In genomic region chr20:46031014-46031569, GRCh38 we compare ENCODE assay signal across 29 cellular contexts. TPM values are rescaled to one million over a fixed set of nuclear protein-coding genes. Genes with fewer than 3 reads are reported as not detected.
DNase-seq lines count a peak whose midpoint lies in the region; FAIRE-seq and TF ChIP-seq lines count a peak whose summit lies in the region.
"Had no signal": no experiment of that assay in that cellular context is flagged by ENCODE, and none has a peak within 500 bp of the region (broad histone marks: within the 10 kb centered on the region; RNA-seq: fewer than 3 reads in every experiment).

No MANE protein-coding gene starts in this region.

- no peak overlapping the region for H2AK5ac ChIP-seq in H1 (ENCODE audit: low read depth, low read length)

- no peak overlapping the region for H4K8ac ChIP-seq in H1 (ENCODE audit: extremely low read depth, insufficient read depth, low read length)

- H4K5ac ChIP-seq in H1 (ENCODE audit: insufficient read length, low read depth, low read length): no peak overlapping the region

- H3K79me2 ChIP-seq in H1 (ENCODE audit: control insufficient read depth in 1 of 2, insufficient read depth in 2 of 2, low read length in 2 of 2): no peaks in the 10 kb centered on the region

- H2BK15ac ChIP-seq in H1 (ENCODE audit: low read length): no peak overlapping the region

- H3K27me3 ChIP-seq in HUES48 (ENCODE audit: control insufficient read depth, insufficient read depth, low read length) (peaks cover 100% of the 10 kb centered on the region), H1 (replicated peaks in 1 of 4; ENCODE audit: control insufficient read depth in 3 of 4, extremely low read depth in 1 of 4, insufficient read depth in 3 of 4, low read length in 3 of 4) (peaks cover 48 to 96% (median 83%) of the 10 kb centered on the region in 4 experiments), neuron (ENCODE audit: insufficient read depth, low read length) (peaks cover 45% of the 10 kb centered on the region)

- H3K23me2 ChIP-seq in H1 (ENCODE audit: low read depth, low read length): peaks cover 3% of the 10 kb centered on the region; the same call in 1 of the 2 replicates

- no peaks in the 10 kb centered on the region for H3K36me3 ChIP-seq in HUES48 (ENCODE audit: control insufficient read depth, insufficient read depth, low read length)
- no peaks in the 10 kb centered on the region for H3K36me3 ChIP-seq in H1 (ENCODE audit: control insufficient read depth in 2 of 4, insufficient read depth in 4 of 4, low read length in 3 of 4)
- no peaks in the 10 kb centered on the region for H3K36me3 ChIP-seq in neuron (ENCODE audit: insufficient read depth, low read length)
- H3K36me3 ChIP-seq: breast epithelium, MG63, Peyer's patch, stomach, tibial nerve had no signal

- H3K79me1 ChIP-seq in H1 (ENCODE audit: low read depth, low read length): no peaks in the 10 kb centered on the region

- H2BK5ac ChIP-seq in H1 (ENCODE audit: low read depth, low read length): no peak overlapping the region

- CTCF ChIA-PET in H1 (lab: Charles Lee; ENCODE audit: partially characterized antibody): interaction anchor here (0.7 to 8.5 kb wide), 6 partner anchors 9 to 121 kb away, joined by 3 to 60 read pairs (median 4); no protein-coding TSS in a partner anchor

- FAIRE-seq in H1 (lab: Jason Lieb, UNC): no peak
- FAIRE-seq: colon, small intestine had no signal

- WGBS in H1 (ENCODE audit: extremely low coverage in 1 of 2, insufficient coverage in 1 of 2, insufficient read length in 1 of 2, insufficient replicate concordance in 2 of 2, low coverage in 1 of 2, low lambda C conversion rate in 2 of 2, missing lambda C conversion rate in 1 of 2), 2 experiments: 46% methylated on average over 11 of the region's 11 CpGs; no CpG with 5 or more reads in 1 of the 2 experiments

- POLR2A ChIA-PET in H1 (lab: Charles Lee; ENCODE audit: partially characterized antibody): interaction anchor here (0.8 to 1.6 kb wide), 3 partner anchors 8 to 58 kb away, joined by 4 to 6 read pairs (median 6); no protein-coding TSS in a partner anchor

- H4K20me1 ChIP-seq in H1 (replicated peaks in 1 of 2; ENCODE audit: control insufficient read depth in 1 of 2, insufficient read depth in 2 of 2, low read length in 2 of 2): peaks cover 6 to 15% of the 10 kb centered on the region in 2 experiments

- H3K9ac ChIP-seq in HUES48 (ENCODE audit: low read depth, low read length): no peak overlapping the region
- H3K9ac ChIP-seq in H1 (replicated peaks in 1 of 4; ENCODE audit: extremely low read depth in 1 of 4, low read depth in 3 of 4, low read length in 3 of 4): no peak overlapping the region

- H2BK120ac ChIP-seq in H1 (replicated peaks; ENCODE audit: low read depth, low read length): no peak overlapping the region

- no peak overlapping the region for H4K91ac ChIP-seq in H1 (replicated peaks; ENCODE audit: insufficient read length, low read length)

- no peak overlapping the region for H2BK20ac ChIP-seq in H1 (ENCODE audit: low read length)

- H3K18ac ChIP-seq in H1 (ENCODE audit: extremely low read depth, low read length): no peak overlapping the region

- TF ChIP-seq RAD21 in H1 (IDR thresholded peaks at IDR 0.05 in 1 of 2, conservative IDR thresholded peaks at IDR 0.05 in 1 of 2; ENCODE audit: low read depth in 2 of 2, low read length in 2 of 2): no peak

- no peak for TF ChIP-seq CTCF in H1 (IDR thresholded peaks at IDR 0.05; ENCODE audit: control extremely low read depth in 1 of 3, insufficient read depth in 1 of 3, low read depth in 1 of 3, low read length in 3 of 3)

- peak overlapping the region; percentile 83 for H3K4me3 ChIP-seq in HUES48 (ENCODE audit: low read depth, low read length)
- peak overlapping the region in 3 of 4 experiments; percentile 17 to 66 (median 55); a peak in 5 of 8 replicates for H3K4me3 ChIP-seq in H1 (ENCODE audit: extremely low read depth in 1 of 4, insufficient read depth in 2 of 4, low read depth in 3 of 4, low read length in 4 of 4)
- H3K4me3 ChIP-seq in neuron (ENCODE audit: low read length): peak overlapping the region; percentile 44
- H3K4me3 ChIP-seq: Peyer's patch, tibial nerve had no signal

- no peaks in the 10 kb centered on the region for H3K9me3 ChIP-seq in HUES48 (ENCODE audit: control insufficient read depth, insufficient read depth, low read length)
- no peaks in the 10 kb centered on the region for H3K9me3 ChIP-seq in H1 (ENCODE audit: insufficient read depth in 2 of 2, low read depth in 1 of 2, low read length in 1 of 2)
- no peaks in the 10 kb centered on the region for H3K9me3 ChIP-seq in neuron (ENCODE audit: low read length)
- H3K9me3 ChIP-seq: breast epithelium, MG63, Peyer's patch, tibial nerve had no signal

- no peak overlapping the region for H3K56ac ChIP-seq in H1 (replicated peaks; ENCODE audit: insufficient read length, low read depth, low read length)

- TF ChIP-seq POLR2A in H1 (IDR thresholded peaks at IDR 0.05; ENCODE audit: control extremely low read depth in 1 of 2, low read depth in 2 of 2, low read length in 2 of 2): no peak

- H2AFZ ChIP-seq in H1 (ENCODE audit: low read length) (no peak overlapping the region), neuron (ENCODE audit: low read depth, low read length) (no peak overlapping the region)

- H3K27ac ChIP-seq in HUES48 (ENCODE audit: low read depth, low read length): no peak overlapping the region
- no peak overlapping the region for H3K27ac ChIP-seq in H1 (ENCODE audit: low read depth, low read length)
- H3K27ac ChIP-seq: breast epithelium, Peyer's patch, stomach, tibial nerve had no signal

- H3K4ac ChIP-seq in H1 (replicated peaks; ENCODE audit: insufficient read length, low read depth, low read length): no peak overlapping the region

- peak; percentile 33 for DNase-seq in DMS 273 (lab: John Stamatoyannopoulos, UW; ENCODE audit: unreplicated experiment)
- no peak for DNase-seq in DMS 273 treated with DMSO at 0.1 percent for 48 hours (lab: John Stamatoyannopoulos, UW)
- DNase-seq in H1 (ENCODE audit: low read depth in 1 of 2, low spot score in 2 of 2): no peak
- no peak for DNase-seq in hepatic stellate cell (ENCODE audit: low spot score)
- DNase-seq in NCI-H2107 treated with DMSO at 0.1 percent for 48 hours (lab: John Stamatoyannopoulos, UW; ENCODE audit: unreplicated experiment): no peak
- DNase-seq in globus pallidus (ENCODE audit: low spot score): no peak
- DNase-seq: activated CD4-positive, alpha-beta memory T cell treated with anti-CD3 and anti-CD28 coated beads for 36 hours; activated CD8-positive, alpha-beta memory T cell treated with anti-CD3 and anti-CD28 coated beads, Interleukin-2, amount 50 U/mL, for 4 hours; activated naive CD4-positive, alpha-beta T cell treated with anti-CD3 and anti-CD28 coated beads, Interleukin-2, amount 50 U/mL, for 16 hours; CD4-positive, alpha-beta memory T cell; effector memory CD4-positive, alpha-beta T cell; GOT3; KG1; Peyer's patch; small intestine; stimulated activated CD4-positive, alpha-beta T cell treated with anti-CD3 and anti-CD28 coated beads, Interleukin-2, amount 100 ng/mL, for 24 hours; T1000 had no signal

- H3K23ac ChIP-seq in H1 (ENCODE audit: insufficient read length): no peak overlapping the region

- peak overlapping the region; percentile 84 to 98 for H3K4me2 ChIP-seq in H1 (ENCODE audit: insufficient read depth in 1 of 2, low read depth in 2 of 2, low read length in 2 of 2)

- no peak overlapping the region for H3K14ac ChIP-seq in H1 (ENCODE audit: insufficient read length)

- no peak overlapping the region for H2BK12ac ChIP-seq in H1 (ENCODE audit: low read depth, low read length)

- no peak for TF ChIP-seq EP300 in H1 (IDR thresholded peaks at IDR 0.05; ENCODE audit: borderline replicate concordance in 1 of 2, low read depth in 2 of 2, low read length in 2 of 2)

- peaks cover 16% of the 10 kb centered on the region; the same call in 1 of the 2 replicates for H3K4me1 ChIP-seq in HUES48 (ENCODE audit: control insufficient read depth, insufficient read depth, low read length)
- H3K4me1 ChIP-seq in H1 (replicated peaks in 1 of 4; ENCODE audit: control insufficient read depth in 3 of 4, insufficient read depth in 4 of 4, low read length in 3 of 4): peaks cover 0 to 11% (median 7%) of the 10 kb centered on the region in 4 experiments; a peak in 6 of 7 replicates
- H3K4me1 ChIP-seq in neuron (ENCODE audit: insufficient read depth, low read length): peaks cover 17% of the 10 kb centered on the region
- H3K4me1 ChIP-seq: breast epithelium, Peyer's patch had no signal

RNA-seq across cellular contexts. Expression of gene SLC12A5, which starts 2.1 kb away (rescaled TPM):
- 5.9 and 7.3 TPM in 2 replicates for total RNA-seq in H1 (2021; fragmentation: NEBNext Ultra II Directional; extraction: Animal tissue kit (Norgen Biotek cat#: 25700))
- polyA plus RNA-seq in H1 (2011; rRNA removed): 1.9 and 2.8 TPM in 2 replicates
- 3.4 TPM for polyA plus RNA-seq in H1 (2011; cell fraction: cytosol; rRNA removed)
- polyA plus RNA-seq in H1 (2011; cell fraction: nucleus; rRNA removed): 10.2 TPM
- 6.1 to 14.6 TPM (median 10.7 TPM) in 4 replicates for polyA plus RNA-seq in H1 (2012, experiment 1 of 2)
- polyA plus RNA-seq in H1 (2012, experiment 2 of 2): 14.4 TPM
- 13.0 TPM for polyA plus RNA-seq in H1 (2013, experiment 1 of 2)
- 12.6 TPM for polyA plus RNA-seq in H1 (2013, experiment 2 of 2)
- polyA minus RNA-seq in H1 (2011; rRNA and poly(A)+ RNA removed): 2.0 TPM in 2 replicates
- polyA minus RNA-seq in H1 (2011; cell fraction: cytosol; rRNA and poly(A)+ RNA removed): not detected
- 5.2 TPM for polyA minus RNA-seq in H1 (2011; cell fraction: nucleus; rRNA and poly(A)+ RNA removed)
- total RNA-seq: activated T-helper 1 cell treated with anti-CD3 and anti-CD28 coated beads, Interleukin-12 subunit alpha, Interleukin-12 subunit beta, Interleukin-2, Interleukin-4 antibody, amounts not matched to agents 30 ng/mL and 10 ng/mL and 1 ng/mL, durations not matched to agents 14 hours and 24 hours and 36 hours; CD4-positive, alpha-beta memory T cell; esophagus mucosa; left lobe of liver; myocyte; Peyer's patch had no signal
- polyA plus RNA-seq: CD4-positive, alpha-beta memory T cell had no signal

RNA-seq across cellular contexts. Expression of gene MMP9, which starts 22.4 kb away (rescaled TPM):
- 1.7 and 2.2 TPM in 2 replicates for total RNA-seq in H1 (2021; fragmentation: NEBNext Ultra II Directional; extraction: Animal tissue kit (Norgen Biotek cat#: 25700))
- polyA plus RNA-seq in H1 (2011; rRNA removed): 1.5 and 1.6 TPM in 2 replicates
- polyA plus RNA-seq in H1 (2011; cell fraction: cytosol; rRNA removed): 0.90 TPM
- 2.0 TPM for polyA plus RNA-seq in H1 (2011; cell fraction: nucleus; rRNA removed)
- polyA plus RNA-seq in H1 (2012, experiment 1 of 2): 1.2 to 2.2 TPM (median 2.1 TPM) in 4 replicates
- 1.7 TPM for polyA plus RNA-seq in H1 (2012, experiment 2 of 2)
- polyA plus RNA-seq in H1 (2013, experiment 1 of 2): 8.6 TPM
- 8.2 TPM for polyA plus RNA-seq in H1 (2013, experiment 2 of 2)
- polyA minus RNA-seq in H1 (2011; rRNA and poly(A)+ RNA removed): 0.37 and 0.38 TPM in 2 replicates
- 0.44 TPM for polyA minus RNA-seq in H1 (2011; cell fraction: cytosol; rRNA and poly(A)+ RNA removed)
- 0.80 TPM for polyA minus RNA-seq in H1 (2011; cell fraction: nucleus; rRNA and poly(A)+ RNA removed)
- total RNA-seq: myocyte, occipital lobe had no signal
- polyA plus RNA-seq: CD4-positive, alpha-beta memory T cell had no signal

RNA-seq across cellular contexts. Expression of gene NCOA5, which starts 58.7 kb away (rescaled TPM):
- 29.0 and 29.9 TPM in 2 replicates for total RNA-seq in H1 (2021; fragmentation: NEBNext Ultra II Directional; extraction: Animal tissue kit (Norgen Biotek cat#: 25700))
- polyA plus RNA-seq in H1 (2011; rRNA removed): 18.0 and 20.4 TPM in 2 replicates
- polyA plus RNA-seq in H1 (2011; cell fraction: cytosol; rRNA removed): 18.6 TPM
- 20.6 TPM for polyA plus RNA-seq in H1 (2011; cell fraction: nucleus; rRNA removed)
- 18.4 to 24.0 TPM (median 20.9 TPM) in 4 replicates for polyA plus RNA-seq in H1 (2012, experiment 1 of 2)
- 14.8 TPM for polyA plus RNA-seq in H1 (2012, experiment 2 of 2)
- polyA plus RNA-seq in H1 (2013, experiment 1 of 2): 21.0 TPM
- 20.1 TPM for polyA plus RNA-seq in H1 (2013, experiment 2 of 2)
- polyA minus RNA-seq in H1 (2011; rRNA and poly(A)+ RNA removed): 20.7 and 21.7 TPM in 2 replicates
- polyA minus RNA-seq in H1 (2011; cell fraction: cytosol; rRNA and poly(A)+ RNA removed): 14.6 TPM
- 9.4 TPM for polyA minus RNA-seq in H1 (2011; cell fraction: nucleus; rRNA and poly(A)+ RNA removed)

RNA-seq across cellular contexts. Expression of gene ZNF335, which starts 59.1 kb away (rescaled TPM):
- total RNA-seq in H1 (2021; fragmentation: NEBNext Ultra II Directional; extraction: Animal tissue kit (Norgen Biotek cat#: 25700)): 14.6 and 15.9 TPM in 2 replicates
- polyA plus RNA-seq in H1 (2011; rRNA removed): 12.4 and 17.1 TPM in 2 replicates
- polyA plus RNA-seq in H1 (2011; cell fraction: cytosol; rRNA removed): 9.0 TPM
- polyA plus RNA-seq in H1 (2011; cell fraction: nucleus; rRNA removed): 36.3 TPM
- polyA plus RNA-seq in H1 (2012, experiment 1 of 2): 7.6 to 12.8 TPM (median 11.8 TPM) in 4 replicates
- polyA plus RNA-seq in H1 (2012, experiment 2 of 2): 8.5 TPM
- 10.1 TPM for polyA plus RNA-seq in H1 (2013, experiment 1 of 2)
- 8.8 TPM for polyA plus RNA-seq in H1 (2013, experiment 2 of 2)
- 11.4 and 15.8 TPM in 2 replicates for polyA minus RNA-seq in H1 (2011; rRNA and poly(A)+ RNA removed)
- polyA minus RNA-seq in H1 (2011; cell fraction: cytosol; rRNA and poly(A)+ RNA removed): 11.1 TPM
- polyA minus RNA-seq in H1 (2011; cell fraction: nucleus; rRNA and poly(A)+ RNA removed): 31.5 TPM
